Comparison of ENCODE assay signal across 1 cellular context in genomic region chr18:22933206-22933957, GRCh38.
TF ChIP-seq lines count a peak whose summit lies in the region.

RBBP8 (plus strand) TSS chr18:22933328; CDS start chr18:22936852, 3,524 bp downstream.

TF ChIP-seq in HepG2, 621 proteins besides CTCF, POLR2A, EP300 and RAD21 (continued from another document and continues in another):
- TF ChIP-seq ZNF318 (CRISPR knock-in tag; IDR thresholded peaks at IDR 0.05) (peak; percentile 35; the same call in 1 of the 2 replicates), NR2F6 (IDR thresholded peaks at IDR 0.05) (no peak), NR2F6 (CRISPR knock-in tag; IDR thresholded peaks at IDR 0.05) (no peak), ZNF563 (CRISPR knock-in tag; IDR thresholded peaks at IDR 0.05) (peak; percentile 73), POLR2AphosphoS2 (IDR thresholded peaks at IDR 0.05; ENCODE audit: low read depth, low read length) (no peak), ZNF660 (CRISPR knock-in tag; IDR thresholded peaks at IDR 0.05; ENCODE audit: borderline replicate concordance, low read depth) (0 out of 2 replicates have a peak, but pooled peaks have one; percentile 46), SMAD3 (CRISPR knock-in tag; IDR thresholded peaks at IDR 0.05) (peak; percentile 49; the same call in 1 of the 2 replicates), ONECUT2 (CRISPR knock-in tag; IDR thresholded peaks at IDR 0.05) (no peak; the same call in 1 of the 2 replicates), ZNF558 (CRISPR knock-in tag; IDR thresholded peaks at IDR 0.05; ENCODE audit: borderline replicate concordance) (peak; percentile 72; the same call in 1 of the 2 replicates), ZNF777 (CRISPR knock-in tag; IDR thresholded peaks at IDR 0.05) (peak; percentile 81), TRIM24 (CRISPR knock-in tag; IDR thresholded peaks at IDR 0.05) (no peak), HNF4A (CRISPR knock-in tag; IDR thresholded peaks at IDR 0.05) (no peak), MATR3 (CRISPR knock-in tag; IDR thresholded peaks at IDR 0.05) (no peak), SRSF4 (IDR thresholded peaks at IDR 0.05; ENCODE audit: low read depth, low read length, poor library complexity, severe bottlenecking) (no peak), ZNF878 (CRISPR knock-in tag; IDR thresholded peaks at IDR 0.05) (peak; percentile 54; the same call in 1 of the 2 replicates), ZFAT (CRISPR knock-in tag; conservative IDR thresholded peaks at IDR 0.05) (no peak), ZFYVE20 (CRISPR knock-in tag; IDR thresholded peaks at IDR 0.05; ENCODE audit: borderline replicate concordance, low read depth) (no peak), SAP130 (CRISPR knock-in tag; IDR thresholded peaks at IDR 0.05; ENCODE audit: low read depth) (peak; percentile 90), GATAD1 (CRISPR knock-in tag; IDR thresholded peaks at IDR 0.05) (peak; percentile 58), ZNF550 (CRISPR knock-in tag; IDR thresholded peaks at IDR 0.05; ENCODE audit: borderline replicate concordance) (no peak), ZNF12 (CRISPR knock-in tag; IDR thresholded peaks at IDR 0.05) (no peak), ARNT2 (CRISPR knock-in tag; IDR thresholded peaks at IDR 0.05; ENCODE audit: low read depth) (peak; percentile 76), ZBTB38 (CRISPR knock-in tag; IDR thresholded peaks at IDR 0.05) (peak; percentile 72; the same call in 1 of the 2 replicates), CSRNP2 (CRISPR knock-in tag; conservative IDR thresholded peaks at IDR 0.05; ENCODE audit: low read depth) (no peak), TARDBP (CRISPR knock-in tag; IDR thresholded peaks at IDR 0.05) (peak; percentile 76; the same call in 1 of the 2 replicates), KLF13 (CRISPR knock-in tag; IDR thresholded peaks at IDR 0.05) (no peak), SATB2 (CRISPR knock-in tag; IDR thresholded peaks at IDR 0.05) (no peak), RFX3 (CRISPR knock-in tag; IDR thresholded peaks at IDR 0.05) (no peak), ZNF772 (CRISPR knock-in tag; IDR thresholded peaks at IDR 0.05) (peak; percentile 79; the same call in 1 of the 2 replicates), NAIF1 (CRISPR knock-in tag; IDR thresholded peaks at IDR 0.05; ENCODE audit: borderline replicate concordance) (no peak), TAF1 (CRISPR knock-in tag; IDR thresholded peaks at IDR 0.05) (no peak; the same call in none of the 2 replicates), ZBTB1 (CRISPR knock-in tag; IDR thresholded peaks at IDR 0.05; ENCODE audit: borderline replicate concordance) (no peak), CBX5 (CRISPR knock-in tag; IDR thresholded peaks at IDR 0.05; ENCODE audit: borderline replicate concordance) (no peak), POGZ (CRISPR knock-in tag; IDR thresholded peaks at IDR 0.05) (no peak; the same call in 1 of the 2 replicates), ZBTB44 (CRISPR knock-in tag; IDR thresholded peaks at IDR 0.05) (no peak), CENPT (CRISPR knock-in tag; IDR thresholded peaks at IDR 0.05; ENCODE audit: low read depth) (no peak), ZNF781 (CRISPR knock-in tag; IDR thresholded peaks at IDR 0.05; ENCODE audit: borderline replicate concordance, not compliant biosample characterization) (no peak), ZKSCAN1 (IDR thresholded peaks at IDR 0.05; ENCODE audit: low read length) (no peak), ZNF326 (CRISPR knock-in tag; IDR thresholded peaks at IDR 0.05; ENCODE audit: borderline replicate concordance) (no peak), ZKSCAN8 (CRISPR knock-in tag; IDR thresholded peaks at IDR 0.05; ENCODE audit: borderline replicate concordance) (no peak), ZNF567 (CRISPR knock-in tag; IDR thresholded peaks at IDR 0.05; ENCODE audit: borderline replicate concordance) (no peak; the same call in 1 of the 2 replicates), ZNF720 (CRISPR knock-in tag; IDR thresholded peaks at IDR 0.05) (no peak), XBP1 (CRISPR knock-in tag; IDR thresholded peaks at IDR 0.05) (no peak), MYNN (CRISPR knock-in tag; IDR thresholded peaks at IDR 0.05; ENCODE audit: low read depth) (no peak), TSC22D2 (CRISPR knock-in tag; IDR thresholded peaks at IDR 0.05; ENCODE audit: borderline replicate concordance) (peak; percentile 81; the same call in 1 of the 2 replicates), SP5 (CRISPR knock-in tag; IDR thresholded peaks at IDR 0.05; ENCODE audit: borderline replicate concordance, low read depth) (peak; percentile 58), MBD4 (IDR thresholded peaks at IDR 0.05; ENCODE audit: borderline replicate concordance, low read length) (no peak), GPN1 (CRISPR knock-in tag; IDR thresholded peaks at IDR 0.05; ENCODE audit: borderline replicate concordance) (no peak), ZNF557 (CRISPR knock-in tag; IDR thresholded peaks at IDR 0.05) (no peak), ZNF607 (CRISPR knock-in tag; IDR thresholded peaks at IDR 0.05; ENCODE audit: borderline replicate concordance) (peak; percentile 40; the same call in 1 of the 2 replicates), ZSCAN5A (CRISPR knock-in tag; IDR thresholded peaks at IDR 0.05; ENCODE audit: borderline replicate concordance) (no peak), SRSF1 (optimal IDR thresholded peaks at IDR 0.05; ENCODE audit: low read depth, low read length) (no peak)
- TF ChIP-seq, protein P1, sequence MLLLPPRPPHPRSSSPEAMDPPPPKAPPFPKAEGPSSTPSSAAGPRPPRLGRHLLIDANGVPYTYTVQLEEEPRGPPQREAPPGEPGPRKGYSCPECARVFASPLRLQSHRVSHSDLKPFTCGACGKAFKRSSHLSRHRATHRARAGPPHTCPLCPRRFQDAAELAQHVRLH (CRISPR knock-in tag; IDR thresholded peaks at IDR 0.05; ENCODE audit: borderline replicate concordance, low read depth) = peak; percentile 65; the same call in 1 of the 2 replicates
- TF ChIP-seq, protein P2, sequence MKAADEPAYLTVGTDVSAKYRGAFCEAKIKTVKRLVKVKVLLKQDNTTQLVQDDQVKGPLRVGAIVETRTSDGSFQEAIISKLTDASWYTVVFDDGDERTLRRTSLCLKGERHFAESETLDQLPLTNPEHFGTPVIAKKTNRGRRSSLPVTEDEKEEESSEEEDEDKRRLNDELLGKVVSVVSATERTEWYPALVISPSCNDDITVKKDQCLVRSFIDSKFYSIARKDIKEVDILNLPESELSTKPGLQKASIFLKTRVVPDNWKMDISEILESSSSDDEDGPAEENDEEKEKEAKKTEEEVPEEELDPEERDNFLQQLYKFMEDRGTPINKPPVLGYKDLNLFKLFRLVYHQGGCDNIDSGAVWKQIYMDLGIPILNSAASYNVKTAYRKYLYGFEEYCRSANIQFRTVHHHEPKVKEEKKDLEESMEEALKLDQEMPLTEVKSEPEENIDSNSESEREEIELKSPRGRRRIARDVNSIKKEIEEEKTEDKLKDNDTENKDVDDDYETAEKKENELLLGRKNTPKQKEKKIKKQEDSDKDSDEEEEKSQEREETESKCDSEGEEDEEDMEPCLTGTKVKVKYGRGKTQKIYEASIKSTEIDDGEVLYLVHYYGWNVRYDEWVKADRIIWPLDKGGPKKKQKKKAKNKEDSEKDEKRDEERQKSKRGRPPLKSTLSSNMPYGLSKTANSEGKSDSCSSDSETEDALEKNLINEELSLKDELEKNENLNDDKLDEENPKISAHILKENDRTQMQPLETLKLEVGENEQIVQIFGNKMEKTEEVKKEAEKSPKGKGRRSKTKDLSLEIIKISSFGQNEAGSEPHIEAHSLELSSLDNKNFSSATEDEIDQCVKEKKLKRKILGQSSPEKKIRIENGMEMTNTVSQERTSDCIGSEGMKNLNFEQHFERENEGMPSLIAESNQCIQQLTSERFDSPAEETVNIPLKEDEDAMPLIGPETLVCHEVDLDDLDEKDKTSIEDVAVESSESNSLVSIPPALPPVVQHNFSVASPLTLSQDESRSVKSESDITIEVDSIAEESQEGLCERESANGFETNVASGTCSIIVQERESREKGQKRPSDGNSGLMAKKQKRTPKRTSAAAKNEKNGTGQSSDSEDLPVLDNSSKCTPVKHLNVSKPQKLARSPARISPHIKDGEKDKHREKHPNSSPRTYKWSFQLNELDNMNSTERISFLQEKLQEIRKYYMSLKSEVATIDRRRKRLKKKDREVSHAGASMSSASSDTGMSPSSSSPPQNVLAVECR (CRISPR knock-in tag; IDR thresholded peaks at IDR 0.05; ENCODE audit: borderline replicate concordance) = peak; percentile 83
